In the genomic region with DNA sequence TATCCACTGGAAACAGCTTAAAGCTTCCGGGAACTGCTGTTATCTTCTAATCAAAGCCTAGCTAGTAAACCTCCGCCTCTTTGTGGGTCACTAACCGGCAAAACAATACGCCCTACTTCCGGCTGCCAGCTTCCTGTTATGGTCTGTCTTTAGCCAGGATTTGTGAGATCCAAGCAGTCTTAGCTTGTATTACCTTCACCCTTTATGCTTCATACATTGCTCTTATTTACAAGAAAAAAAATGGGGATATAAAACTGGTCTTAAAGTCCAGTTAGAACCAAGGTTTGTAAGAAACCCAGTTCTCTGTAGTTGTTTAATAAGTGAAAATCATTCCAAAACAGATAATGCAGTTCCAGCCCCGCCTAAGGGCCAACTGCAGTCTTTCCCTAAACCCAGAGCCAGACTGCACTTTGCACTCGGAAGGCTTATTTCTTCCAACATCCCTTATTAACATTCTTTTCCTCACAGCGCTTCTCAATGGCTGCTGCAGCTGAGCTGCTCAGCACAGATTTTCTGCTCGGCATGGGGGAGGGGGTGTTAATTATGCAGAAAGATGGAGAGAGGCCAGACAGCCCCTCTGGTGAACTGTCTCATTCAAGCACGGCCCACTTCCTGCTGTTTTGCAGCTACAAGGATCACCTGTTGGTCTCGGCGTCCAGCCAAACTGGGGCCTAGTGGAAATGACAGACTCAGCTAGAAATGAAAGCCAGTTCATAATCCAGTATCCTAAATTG, we compare ENCODE assay signal across 1 cellular context.
A peak's percentile ranks its signal among the peaks of the same experiment; 100 is the strongest.
TF ChIP-seq lines count a peak whose summit lies in the region.

No MANE protein-coding gene starts in this region.

TF ChIP-seq in HepG2, 621 proteins besides CTCF, POLR2A, EP300 and RAD21 (continued from another document and continues in another):
- no peak; the same call in 1 of the 2 replicates for TF ChIP-seq ARID4A (CRISPR knock-in tag; IDR thresholded peaks at IDR 0.05; ENCODE audit: borderline replicate concordance)
- no peak for TF ChIP-seq ZNF253 (CRISPR knock-in tag; IDR thresholded peaks at IDR 0.05; ENCODE audit: borderline replicate concordance)
- no peak for TF ChIP-seq SMYD3 (CRISPR knock-in tag; IDR thresholded peaks at IDR 0.05)
- TF ChIP-seq CCAR2 (optimal IDR thresholded peaks at IDR 0.05; ENCODE audit: low read depth, low read length): no peak
- TF ChIP-seq ZNF687 (CRISPR knock-in tag; IDR thresholded peaks at IDR 0.05): peak; percentile 11; the same call in 1 of the 2 replicates
- TF ChIP-seq MTA1 (CRISPR knock-in tag; IDR thresholded peaks at IDR 0.05; ENCODE audit: borderline replicate concordance): no peak
- no peak for TF ChIP-seq IRF9 (CRISPR knock-in tag; IDR thresholded peaks at IDR 0.05; ENCODE audit: borderline replicate concordance)
- no peak for TF ChIP-seq SKIL (CRISPR knock-in tag; IDR thresholded peaks at IDR 0.05; ENCODE audit: borderline replicate concordance)
- TF ChIP-seq, protein P1, sequence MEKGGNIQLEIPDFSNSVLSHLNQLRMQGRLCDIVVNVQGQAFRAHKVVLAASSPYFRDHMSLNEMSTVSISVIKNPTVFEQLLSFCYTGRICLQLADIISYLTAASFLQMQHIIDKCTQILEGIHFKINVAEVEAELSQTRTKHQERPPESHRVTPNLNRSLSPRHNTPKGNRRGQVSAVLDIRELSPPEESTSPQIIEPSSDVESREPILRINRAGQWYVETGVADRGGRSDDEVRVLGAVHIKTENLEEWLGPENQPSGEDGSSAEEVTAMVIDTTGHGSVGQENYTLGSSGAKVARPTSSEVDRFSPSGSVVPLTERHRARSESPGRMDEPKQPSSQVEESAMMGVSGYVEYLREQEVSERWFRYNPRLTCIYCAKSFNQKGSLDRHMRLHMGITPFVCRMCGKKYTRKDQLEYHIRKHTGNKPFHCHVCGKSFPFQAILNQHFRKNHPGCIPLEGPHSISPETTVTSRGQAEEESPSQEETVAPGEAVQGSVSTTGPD (CRISPR knock-in tag; IDR thresholded peaks at IDR 0.05): no peak
- peak; percentile 46; the same call in 1 of the 2 replicates for TF ChIP-seq MAX (IDR thresholded peaks at IDR 0.05)
- TF ChIP-seq SMAD1 (CRISPR knock-in tag; IDR thresholded peaks at IDR 0.05; ENCODE audit: borderline replicate concordance, low read depth): no peak
- no peak for TF ChIP-seq ZMYM3 (CRISPR knock-in tag; IDR thresholded peaks at IDR 0.05)
- TF ChIP-seq ZFAT (CRISPR knock-in tag; conservative IDR thresholded peaks at IDR 0.05): no peak
- TF ChIP-seq ELF4 (CRISPR knock-in tag; IDR thresholded peaks at IDR 0.05; ENCODE audit: borderline replicate concordance): 0 out of 2 replicates have a peak, but pooled peaks have one; percentile 65
- TF ChIP-seq SRF (IDR thresholded peaks at IDR 0.05; ENCODE audit: low read depth, low read length): peak; percentile 71; the same call in 1 of the 2 replicates
- TF ChIP-seq ZNF331 (CRISPR knock-in tag; IDR thresholded peaks at IDR 0.05): 0 out of 2 replicates have a peak, but pooled peaks have one; percentile 49
- peak; percentile 20; the same call in 1 of the 2 replicates for TF ChIP-seq GATAD2A (CRISPR knock-in tag; IDR thresholded peaks at IDR 0.05)
- TF ChIP-seq ZNF7 (CRISPR knock-in tag; IDR thresholded peaks at IDR 0.05): no peak
- TF ChIP-seq HNRNPH1 (optimal IDR thresholded peaks at IDR 0.05; ENCODE audit: low read depth, low read length): no peak
- peak; percentile 57 for TF ChIP-seq ZMYM4 (CRISPR knock-in tag; IDR thresholded peaks at IDR 0.05)
- TF ChIP-seq PHF8 (CRISPR knock-in tag; IDR thresholded peaks at IDR 0.05): peak; percentile 33; the same call in 1 of the 2 replicates
- TF ChIP-seq HNF4A (CRISPR knock-in tag; IDR thresholded peaks at IDR 0.05): peak; percentile 62
- TF ChIP-seq PCBP1 (IDR thresholded peaks at IDR 0.05; ENCODE audit: borderline replicate concordance, low read depth, low read length): no peak
- 0 out of 2 replicates have a peak, but pooled peaks have one; percentile 4 for TF ChIP-seq HNF4G (IDR thresholded peaks at IDR 0.05; ENCODE audit: borderline replicate concordance, low read depth, low read length)
- TF ChIP-seq HNF4G (CRISPR knock-in tag; IDR thresholded peaks at IDR 0.05; ENCODE audit: borderline replicate concordance, low read depth): no peak
- TF ChIP-seq ZNF724P (CRISPR knock-in tag; IDR thresholded peaks at IDR 0.05; ENCODE audit: borderline replicate concordance): no peak
- TF ChIP-seq RFX1 (IDR thresholded peaks at IDR 0.05): no peak
- TF ChIP-seq ZIK1 (CRISPR knock-in tag; IDR thresholded peaks at IDR 0.05; ENCODE audit: borderline replicate concordance, low read depth): no peak
- TF ChIP-seq ZNF768 (CRISPR knock-in tag; IDR thresholded peaks at IDR 0.05): no peak
- TF ChIP-seq REXO4 (CRISPR knock-in tag; IDR thresholded peaks at IDR 0.05; ENCODE audit: borderline replicate concordance): no peak
- peak; percentile 48 for TF ChIP-seq TAF1 (CRISPR knock-in tag; IDR thresholded peaks at IDR 0.05)
- TF ChIP-seq BRD4 (CRISPR knock-in tag; IDR thresholded peaks at IDR 0.05): no peak
- no peak for TF ChIP-seq SNAI1 (CRISPR knock-in tag; IDR thresholded peaks at IDR 0.05; ENCODE audit: borderline replicate concordance)
- TF ChIP-seq ZNF20 (CRISPR knock-in tag; IDR thresholded peaks at IDR 0.05): no peak
- peak; percentile 47; the same call in 1 of the 2 replicates for TF ChIP-seq YEATS2 (CRISPR knock-in tag; IDR thresholded peaks at IDR 0.05; ENCODE audit: borderline replicate concordance)
- peak; percentile 36; the same call in 1 of the 2 replicates for TF ChIP-seq FOSL2 (CRISPR knock-in tag; IDR thresholded peaks at IDR 0.05)
- TF ChIP-seq ZNF335 (CRISPR knock-in tag; IDR thresholded peaks at IDR 0.05): peak; percentile 74; the same call in 1 of the 2 replicates
- no peak for TF ChIP-seq KDM3A (CRISPR knock-in tag; IDR thresholded peaks at IDR 0.05; ENCODE audit: low read depth)
- TF ChIP-seq TGIF2 (CRISPR knock-in tag; IDR thresholded peaks at IDR 0.05): no peak
- no peak for TF ChIP-seq ZBTB2 (CRISPR knock-in tag; IDR thresholded peaks at IDR 0.05; ENCODE audit: low read depth)
- no peak for TF ChIP-seq LCORL (IDR thresholded peaks at IDR 0.05)
- no peak for TF ChIP-seq LCORL (CRISPR knock-in tag; IDR thresholded peaks at IDR 0.05)
- TF ChIP-seq SALL1 (CRISPR knock-in tag; IDR thresholded peaks at IDR 0.05): peak; percentile 69
- 0 out of 2 replicates have a peak, but pooled peaks have one; percentile 22 for TF ChIP-seq ZNF264 (CRISPR knock-in tag; IDR thresholded peaks at IDR 0.05)
- no peak for TF ChIP-seq NFIB (CRISPR knock-in tag; IDR thresholded peaks at IDR 0.05; ENCODE audit: borderline replicate concordance)
- TF ChIP-seq ASH2L (IDR thresholded peaks at IDR 0.05; ENCODE audit: insufficient read length, low read depth, low read length): peak; percentile 46
- TF ChIP-seq ZNF816 (CRISPR knock-in tag; IDR thresholded peaks at IDR 0.05; ENCODE audit: borderline replicate concordance): no peak
- no peak for TF ChIP-seq ZNF878 (CRISPR knock-in tag; IDR thresholded peaks at IDR 0.05)
- peak; percentile 26; the same call in 1 of the 2 replicates for TF ChIP-seq GATA4 (IDR thresholded peaks at IDR 0.05; ENCODE audit: borderline replicate concordance, low read depth)
- TF ChIP-seq KLF16 (CRISPR knock-in tag; IDR thresholded peaks at IDR 0.05): peak in 1 of 2 experiments; percentile 45; a peak in 1 of 4 replicates
- no peak for TF ChIP-seq SCMH1 (CRISPR knock-in tag; IDR thresholded peaks at IDR 0.05; ENCODE audit: borderline replicate concordance)
- TF ChIP-seq ZFP41 (CRISPR knock-in tag; IDR thresholded peaks at IDR 0.05; ENCODE audit: borderline replicate concordance): no peak
